11 cellular contexts compared by ENCODE assay signal in the genomic region with DNA sequence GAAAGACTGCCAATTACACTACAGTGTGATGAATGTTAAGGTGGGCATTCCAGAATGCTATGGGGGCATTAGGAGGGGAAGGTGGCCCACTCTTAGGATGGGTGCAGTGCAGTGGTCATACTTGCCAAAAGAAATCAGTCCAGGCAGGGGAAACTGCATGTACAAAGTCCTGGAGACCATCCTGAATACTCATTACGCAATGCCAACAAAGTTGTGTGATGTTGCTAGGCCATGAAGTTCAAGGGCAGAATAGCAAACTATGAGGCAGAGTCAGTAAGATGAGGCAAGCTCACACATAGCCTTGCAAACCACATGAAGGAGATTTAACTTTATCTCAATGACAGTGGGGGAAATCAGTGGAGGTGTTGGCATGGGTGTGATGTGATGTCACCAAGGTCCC.
"Had no signal": no experiment of that assay in that cellular context is flagged by ENCODE, and none has a peak within 500 bp of the region (broad histone marks: within the 10 kb centered on the region; RNA-seq: fewer than 3 reads in every experiment).

No MANE protein-coding gene starts in this region.

- ATAC-seq: left cardiac atrium, natural killer cell, sciatic nerve, T-helper 17 cell had no signal

- DNase-seq: activated CD4-positive, alpha-beta memory T cell treated with anti-CD3 and anti-CD28 coated beads for 36 hours; activated CD4-positive, alpha-beta T cell treated with anti-CD3 and anti-CD28 coated beads for 1 hour; activated gamma-delta T cell; activated T-cell treated with anti-CD3 and anti-CD28 coated beads, Interleukin-2, amount 50 U/mL, for 48 hours; anterior cingulate cortex; glutamatergic neuron; left cardiac atrium; natural killer cell; stimulated activated naive CD4-positive, alpha-beta T cell; T-helper 17 cell had no signal
